ENCODE assay signal across 15 cellular contexts in genomic region chr18:25759111-25759510, GRCh38.
"Had no signal": no experiment of that assay in that cellular context is flagged by ENCODE, and none has a peak within 500 bp of the region (broad histone marks: within the 10 kb centered on the region; RNA-seq: fewer than 3 reads in every experiment).

No MANE protein-coding gene starts in this region.

- H3K4me3 ChIP-seq: colonic mucosa, esophagus muscularis mucosa, gastroesophageal sphincter, lung, right lobe of liver, spleen, stomach, thoracic aorta, upper lobe of right lung had no signal

- H3K27ac ChIP-seq: colonic mucosa, esophagus muscularis mucosa, gastroesophageal sphincter, right lobe of liver, spleen, stomach, thoracic aorta, upper lobe of right lung had no signal

- H3K4me1 ChIP-seq: colonic mucosa, esophagus muscularis mucosa, gastroesophageal sphincter, right lobe of liver, spleen, stomach, upper lobe of right lung had no signal

- DNase-seq: activated CD4-positive, CD25-positive, alpha-beta regulatory T cell treated with anti-CD3 and anti-CD28 coated beads, Interleukin-2, amount 50 U/mL, for 72 hours; activated naive CD4-positive, alpha-beta T cell treated with anti-CD3 and anti-CD28 coated beads for 36 hours; activated naive CD8-positive, alpha-beta T cell treated with anti-CD3 and anti-CD28 coated beads, Interleukin-2, amount 50 U/mL, for 24 hours; activated T-cell treated with anti-CD3 and anti-CD28 coated beads for 4 hours; colonic mucosa; left colon; right lobe of liver; spleen; stomach; T1000; upper lobe of right lung had no signal

- H3K36me3 ChIP-seq: colonic mucosa, esophagus muscularis mucosa, gastroesophageal sphincter, right lobe of liver, spleen, stomach, thoracic aorta, upper lobe of right lung had no signal

- H3K9me3 ChIP-seq: colonic mucosa, esophagus muscularis mucosa, gastroesophageal sphincter, right lobe of liver, spleen, stomach, thoracic aorta, upper lobe of right lung had no signal

- H3K27me3 ChIP-seq: colonic mucosa, esophagus muscularis mucosa, gastroesophageal sphincter, right lobe of liver, stomach, upper lobe of right lung had no signal
